Comparison of ENCODE assay signal across 1 cellular context in genomic region chr2:222907790-222908431, GRCh38.
TF ChIP-seq lines count a peak whose summit lies in the region.

No MANE protein-coding gene starts in this region.

TF ChIP-seq in HepG2, 621 proteins besides CTCF, POLR2A, EP300 and RAD21 (continued from another document):
- TF ChIP-seq MAZ (IDR thresholded peaks at IDR 0.05; ENCODE audit: borderline replicate concordance, low read depth, low read length) (no peak), MAZ (CRISPR knock-in tag; IDR thresholded peaks at IDR 0.05; ENCODE audit: low read depth) (0 out of 2 replicates have a peak, but pooled peaks have one; percentile 31), HMG20A (CRISPR knock-in tag; IDR thresholded peaks at IDR 0.05; ENCODE audit: borderline replicate concordance) (peak; percentile 41; the same call in 1 of the 2 replicates), POLR2AphosphoS5 (IDR thresholded peaks at IDR 0.05; ENCODE audit: low read depth, low read length) (no peak), CHD2 (IDR thresholded peaks at IDR 0.05; ENCODE audit: low read depth, low read length) (no peak), NCOA2 (CRISPR knock-in tag; IDR thresholded peaks at IDR 0.05) (peak; percentile 39; the same call in 1 of the 2 replicates), ARNT2 (CRISPR knock-in tag; IDR thresholded peaks at IDR 0.05; ENCODE audit: low read depth) (0 out of 2 replicates have a peak, but pooled peaks have one; percentile 32), KMT2A (CRISPR knock-in tag; IDR thresholded peaks at IDR 0.05) (peak; percentile 50; the same call in 1 of the 2 replicates), DR1 (CRISPR knock-in tag; IDR thresholded peaks at IDR 0.05) (no peak), ZNF644 (CRISPR knock-in tag; IDR thresholded peaks at IDR 0.05; ENCODE audit: low read depth) (0 out of 2 replicates have a peak, but pooled peaks have one; percentile 33), ZBTB33 (CRISPR knock-in tag; IDR thresholded peaks at IDR 0.05) (0 out of 2 replicates have a peak, but pooled peaks have one; percentile 17), PRPF4 (IDR thresholded peaks at IDR 0.05; ENCODE audit: low read depth, low read length, poor library complexity, severe bottlenecking) (peak; percentile 81), CEBPG (CRISPR knock-in tag; IDR thresholded peaks at IDR 0.05) (peak; percentile 89), NFKBIZ (CRISPR knock-in tag; IDR thresholded peaks at IDR 0.05) (0 out of 2 replicates have a peak, but pooled peaks have one; percentile 39), PITX1 (CRISPR knock-in tag; IDR thresholded peaks at IDR 0.05) (no peak), SSRP1 (CRISPR knock-in tag; IDR thresholded peaks at IDR 0.05) (no peak; the same call in 1 of the 2 replicates), ZNF772 (CRISPR knock-in tag; IDR thresholded peaks at IDR 0.05) (0 out of 2 replicates have a peak, but pooled peaks have one; percentile 35), FOXJ3 (CRISPR knock-in tag; IDR thresholded peaks at IDR 0.05; ENCODE audit: borderline replicate concordance) (0 out of 2 replicates have a peak, but pooled peaks have one; percentile 33), GABPB1 (CRISPR knock-in tag; IDR thresholded peaks at IDR 0.05) (no peak), SMAD9 (CRISPR knock-in tag; IDR thresholded peaks at IDR 0.05) (no peak), FOXA1 (IDR thresholded peaks at IDR 0.05) (no peak), FOXA1 (CRISPR knock-in tag; IDR thresholded peaks at IDR 0.05) (0 out of 2 replicates have a peak, but pooled peaks have one; percentile 3), ZMYM3 (CRISPR knock-in tag; IDR thresholded peaks at IDR 0.05) (0 out of 2 replicates have a peak, but pooled peaks have one; percentile 12), SAP130 (CRISPR knock-in tag; IDR thresholded peaks at IDR 0.05; ENCODE audit: low read depth) (0 out of 2 replicates have a peak, but pooled peaks have one; percentile 7), PHF21A (CRISPR knock-in tag; IDR thresholded peaks at IDR 0.05) (0 out of 2 replicates have a peak, but pooled peaks have one; percentile 50), SOX6 (IDR thresholded peaks at IDR 0.05) (no peak), SOX6 (CRISPR knock-in tag; IDR thresholded peaks at IDR 0.05) (peak; percentile 52; the same call in 1 of the 2 replicates), ZSCAN31 (CRISPR knock-in tag; IDR thresholded peaks at IDR 0.05; ENCODE audit: low read depth) (no peak), MAFF (IDR thresholded peaks at IDR 0.05; ENCODE audit: low read depth, low read length) (no peak), PCBP2 (optimal IDR thresholded peaks at IDR 0.05; ENCODE audit: low read depth, low read length, poor library complexity, severe bottlenecking) (no peak), RBM22 (optimal IDR thresholded peaks at IDR 0.05; ENCODE audit: low read length) (peak; percentile 97), ZBTB38 (CRISPR knock-in tag; IDR thresholded peaks at IDR 0.05) (peak; percentile 46; the same call in 1 of the 2 replicates), SOX13 (IDR thresholded peaks at IDR 0.05) (no peak), SOX13 (CRISPR knock-in tag; conservative IDR thresholded peaks at IDR 0.05 in 1 of 2, IDR thresholded peaks at IDR 0.05 in 1 of 2) (peak in 1 of 2 experiments; percentile 40; a peak in 1 of 4 replicates), ZNF331 (CRISPR knock-in tag; IDR thresholded peaks at IDR 0.05) (peak; percentile 14; the same call in 1 of the 2 replicates), THYN1 (CRISPR knock-in tag; IDR thresholded peaks at IDR 0.05; ENCODE audit: borderline replicate concordance, low read depth) (no peak), ZNF709 (CRISPR knock-in tag; IDR thresholded peaks at IDR 0.05) (no peak), ZBTB2 (CRISPR knock-in tag; IDR thresholded peaks at IDR 0.05; ENCODE audit: low read depth) (0 out of 2 replicates have a peak, but pooled peaks have one; percentile 31), KLF11 (CRISPR knock-in tag; IDR thresholded peaks at IDR 0.05) (0 out of 2 replicates have a peak, but pooled peaks have one; percentile 53), CREB1 (IDR thresholded peaks at IDR 0.05) (no peak), CREB1 (CRISPR knock-in tag; IDR thresholded peaks at IDR 0.05) (peak; percentile 52; the same call in 1 of the 2 replicates), CREM (IDR thresholded peaks at IDR 0.05) (peak; percentile 12; the same call in 1 of the 2 replicates), CREM (CRISPR knock-in tag; IDR thresholded peaks at IDR 0.05) (no peak), SALL1 (CRISPR knock-in tag; IDR thresholded peaks at IDR 0.05) (peak; percentile 32; the same call in 1 of the 2 replicates), ISL2 (CRISPR knock-in tag; IDR thresholded peaks at IDR 0.05) (0 out of 2 replicates have a peak, but pooled peaks have one; percentile 17), GATAD1 (CRISPR knock-in tag; IDR thresholded peaks at IDR 0.05) (no peak), RCOR2 (CRISPR knock-in tag; IDR thresholded peaks at IDR 0.05) (peak; percentile 39; the same call in 1 of the 2 replicates)
- TF ChIP-seq, protein P1, sequence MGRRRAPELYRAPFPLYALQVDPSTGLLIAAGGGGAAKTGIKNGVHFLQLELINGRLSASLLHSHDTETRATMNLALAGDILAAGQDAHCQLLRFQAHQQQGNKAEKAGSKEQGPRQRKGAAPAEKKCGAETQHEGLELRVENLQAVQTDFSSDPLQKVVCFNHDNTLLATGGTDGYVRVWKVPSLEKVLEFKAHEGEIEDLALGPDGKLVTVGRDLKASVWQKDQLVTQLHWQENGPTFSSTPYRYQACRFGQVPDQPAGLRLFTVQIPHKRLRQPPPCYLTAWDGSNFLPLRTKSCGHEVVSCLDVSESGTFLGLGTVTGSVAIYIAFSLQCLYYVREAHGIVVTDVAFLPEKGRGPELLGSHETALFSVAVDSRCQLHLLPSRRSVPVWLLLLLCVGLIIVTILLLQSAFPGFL (CRISPR knock-in tag; IDR thresholded peaks at IDR 0.05) = no peak
